8 cellular contexts compared by ENCODE assay signal in genomic region chr1:148403085-148403456, GRCh38.
DNase-seq lines count a peak whose midpoint lies in the region; ATAC-seq, FAIRE-seq and TF ChIP-seq lines count a peak whose summit lies in the region.
"Not testable (repeated sequence)": the region's sequence is repeated elsewhere in the genome, so short reads cannot be mapped to it uniquely, and the experiment has no call there.

No MANE protein-coding gene starts in this region.

- not testable (repeated sequence) for ATAC-seq in IMR-90 (ENCODE audit: low read depth); upper lobe of right lung
- ATAC-seq in left lung (peak; percentile 16), pancreas (peak; percentile 18 to 50 (median 31))

- not testable (repeated sequence) for H2BK120ac ChIP-seq in IMR-90 (ENCODE audit: low read depth, low read length); H1 (replicated peaks; ENCODE audit: low read depth, low read length)

- not testable (repeated sequence) for H3K23me2 ChIP-seq in H1 (ENCODE audit: low read depth, low read length)

- H3K4me3 ChIP-seq in IMR-90 (ENCODE audit: insufficient read depth, low read depth, low read length) = not testable (repeated sequence)
- H3K4me3 ChIP-seq in SU-DHL-6 (ENCODE audit: insufficient read depth, low read length, poor library complexity, severe bottlenecking) (peak overlapping the region; percentile 59), H1 (ENCODE audit: extremely low read depth in 1 of 4, insufficient read depth in 2 of 4, low read depth in 3 of 4, low read length in 4 of 4) (peak overlapping the region in 2 of 4 experiments; percentile 70 to 82; a peak in 3 of 8 replicates), left lung (peak overlapping the region in 1 of 2 donors; percentile 52), pancreas (peak overlapping the region in 1 of 4 donors; percentile 48), upper lobe of right lung (peak overlapping the region; percentile 59)

- not testable (repeated sequence) for H3K79me2 ChIP-seq in SU-DHL-6 (ENCODE audit: insufficient read depth, low read length); H1 (ENCODE audit: control insufficient read depth in 1 of 2, insufficient read depth in 2 of 2, low read length in 2 of 2)

- H3K18ac ChIP-seq in IMR-90 (ENCODE audit: low read depth, low read length); H1 (ENCODE audit: extremely low read depth, low read length): not testable (repeated sequence)

- H3K27me3 ChIP-seq in IMR-90 (ENCODE audit: control insufficient read depth, insufficient read depth, low read length); SU-DHL-6 (ENCODE audit: low read length); H1 (replicated peaks in 1 of 4; ENCODE audit: control insufficient read depth in 3 of 4, extremely low read depth in 1 of 4, insufficient read depth in 3 of 4, low read length in 3 of 4); left lung; pancreas; upper lobe of right lung: not testable (repeated sequence)

- TF ChIP-seq EP300 in H1 (IDR thresholded peaks at IDR 0.05; ENCODE audit: borderline replicate concordance in 1 of 2, low read depth in 2 of 2, low read length in 2 of 2) = not testable (repeated sequence)

- in situ Hi-C loops in IMR-90 (cut with MboI; ENCODE audit: low sequenced_read_pairs) = not testable (repeated sequence)

- H3K9me3 ChIP-seq in IMR-90 (ENCODE audit: control insufficient read depth, insufficient read depth, low read length); SU-DHL-6 (ENCODE audit: insufficient read depth, low read length); H1 (ENCODE audit: insufficient read depth in 2 of 2, low read depth in 1 of 2, low read length in 1 of 2); left lung; pancreas; upper lobe of right lung: not testable (repeated sequence)

- not testable (repeated sequence) for H3K9me3 Mint-ChIP-seq in activated naive CD8-positive, alpha-beta T cell treated with anti-CD3 and anti-CD28 coated beads for 36 hours

- not testable (repeated sequence) for H3K4me1 ChIP-seq in IMR-90 (ENCODE audit: control insufficient read depth, insufficient read depth, low read length); H1 (replicated peaks in 1 of 4; ENCODE audit: control insufficient read depth in 3 of 4, insufficient read depth in 4 of 4, low read length in 3 of 4); left lung; pancreas; upper lobe of right lung

- not testable (repeated sequence) for H2AK9ac ChIP-seq in IMR-90 (replicated peaks; ENCODE audit: low read depth, low read length, poor library complexity)

- not testable (repeated sequence) for H2BK20ac ChIP-seq in IMR-90 (ENCODE audit: low read depth, low read length); H1 (ENCODE audit: low read length)

- peak overlapping the region; percentile 99 for H3K27ac Mint-ChIP-seq in activated naive CD8-positive, alpha-beta T cell treated with anti-CD3 and anti-CD28 coated beads for 36 hours

- not testable (repeated sequence) for H3K56ac ChIP-seq in IMR-90 (ENCODE audit: extremely low read depth, insufficient read depth, low read length); H1 (replicated peaks; ENCODE audit: insufficient read length, low read depth, low read length)

- not testable (repeated sequence) for H3K9me2 ChIP-seq in SU-DHL-6 (replicated peaks; ENCODE audit: insufficient read depth, low read length)

- H3K23ac ChIP-seq in IMR-90 (ENCODE audit: low read depth, low read length); H1 (ENCODE audit: insufficient read length): not testable (repeated sequence)

- FAIRE-seq in H1 (lab: Jason Lieb, UNC); pancreas (lab: Jason Lieb, UNC): not testable (repeated sequence)

- peak overlapping the region; percentile 36; the same call in 1 of the 2 replicates for H3K4me2 ChIP-seq in IMR-90 (ENCODE audit: low read depth, low read length)
- H3K4me2 ChIP-seq in SU-DHL-6 (ENCODE audit: low read depth, low read length, poor library complexity, severe bottlenecking) = peak overlapping the region; percentile 67
- peak overlapping the region; percentile 78 to 79; a peak in 2 of 4 replicates for H3K4me2 ChIP-seq in H1 (ENCODE audit: insufficient read depth in 1 of 2, low read depth in 2 of 2, low read length in 2 of 2)

- not testable (repeated sequence) for H3K9ac ChIP-seq in IMR-90 (ENCODE audit: low read depth, low read length); H1 (replicated peaks in 1 of 4; ENCODE audit: extremely low read depth in 1 of 4, low read depth in 3 of 4, low read length in 3 of 4)
- peak overlapping the region; percentile 61 for H3K9ac ChIP-seq in SU-DHL-6 (ENCODE audit: low read length)

- H3K36me3 Mint-ChIP-seq in activated naive CD8-positive, alpha-beta T cell treated with anti-CD3 and anti-CD28 coated beads for 36 hours = peaks cover 14% of the 10 kb centered on the region

- not testable (repeated sequence) for H4K5ac ChIP-seq in IMR-90 (ENCODE audit: low read depth, low read length); H1 (ENCODE audit: insufficient read length, low read depth, low read length)

- not testable (repeated sequence) for H3K9me1 ChIP-seq in IMR-90 (ENCODE audit: insufficient read depth, low read length)

- not testable (repeated sequence) for H3K14ac ChIP-seq in IMR-90 (replicated peaks; ENCODE audit: low read depth, low read length); H1 (ENCODE audit: insufficient read length)

- H2BK15ac ChIP-seq in IMR-90 (ENCODE audit: low read depth, low read length); H1 (ENCODE audit: low read length): not testable (repeated sequence)

- not testable (repeated sequence) for H3K27ac ChIP-seq in IMR-90 (ENCODE audit: insufficient read depth, low read length); H1 (ENCODE audit: low read depth, low read length); pancreas; upper lobe of right lung
- H3K27ac ChIP-seq in SU-DHL-6 (ENCODE audit: low read depth, low read length) (peak overlapping the region; percentile 27; the same call in 1 of the 2 replicates), left lung (peak overlapping the region in 1 of 2 donors; percentile 88)

- H2BK5ac ChIP-seq in IMR-90 (ENCODE audit: low read depth, low read length, poor library complexity, severe bottlenecking); H1 (ENCODE audit: low read depth, low read length): not testable (repeated sequence)

- H3K4me3 Mint-ChIP-seq in activated naive CD8-positive, alpha-beta T cell treated with anti-CD3 and anti-CD28 coated beads for 36 hours = peak overlapping the region; percentile 95

- intact Hi-C loops in IMR-90 (cut with micrococcal nuclease); left lung (cut with DNase I); pancreas (cut with DNase I); upper lobe of right lung (cut with DNase I): not testable (repeated sequence)

- CTCF ChIA-PET in IMR-90 (lab: Yijun Ruan, JAX); H1 (lab: Charles Lee; ENCODE audit: partially characterized antibody): not testable (repeated sequence)

- TF ChIP-seq RAD21 in IMR-90 (IDR thresholded peaks at IDR 0.05; ENCODE audit: low read length); H1 (IDR thresholded peaks at IDR 0.05 in 1 of 2, conservative IDR thresholded peaks at IDR 0.05 in 1 of 2; ENCODE audit: low read depth in 2 of 2, low read length in 2 of 2): not testable (repeated sequence)

- H3K4me1 Mint-ChIP-seq in activated naive CD8-positive, alpha-beta T cell treated with anti-CD3 and anti-CD28 coated beads for 36 hours = peaks cover 19% of the 10 kb centered on the region

- DNase-seq in DMS79 (lab: John Stamatoyannopoulos, UW) = peak; percentile 34
- not testable (repeated sequence) for DNase-seq in IMR-90; activated naive CD8-positive, alpha-beta T cell treated with anti-CD3 and anti-CD28 coated beads for 36 hours; H1 (ENCODE audit: low read depth in 1 of 2, low spot score in 2 of 2); left lung; pancreas; upper lobe of right lung

- dilution Hi-C loops in IMR-90 (cut with HindIII; ENCODE audit: low sequenced_read_pairs, unreplicated experiment) = not testable (repeated sequence)

- no CpG with 5 or more reads among the region's 7 CpGs for WGBS in IMR-90 (ENCODE audit: extremely low coverage in 2 of 2, insufficient read length in 1 of 2), 2 experiments
- WGBS in H1 (ENCODE audit: extremely low coverage in 1 of 2, insufficient coverage in 1 of 2, insufficient read length in 1 of 2, insufficient replicate concordance in 2 of 2, low coverage in 1 of 2, low lambda C conversion rate in 2 of 2, missing lambda C conversion rate in 1 of 2), 2 experiments = 83% methylated on average over 2 of the region's 7 CpGs; no CpG with 5 or more reads in 1 of the 2 experiments
- 38 to 49% methylated on average over 3 to 4 of the region's 7 CpGs for WGBS in pancreas, 2 donors

- H2BK12ac ChIP-seq in H1 (ENCODE audit: low read depth, low read length) = not testable (repeated sequence)

- not testable (repeated sequence) for TF ChIP-seq POLR2A in IMR-90 (IDR thresholded peaks at IDR 0.05; ENCODE audit: low read depth, low read length); H1 (IDR thresholded peaks at IDR 0.05; ENCODE audit: control extremely low read depth in 1 of 2, low read depth in 2 of 2, low read length in 2 of 2)

- not testable (repeated sequence) for H2AFZ ChIP-seq in IMR-90 (replicated peaks; ENCODE audit: low read length, poor library complexity); SU-DHL-6 (ENCODE audit: low read depth, low read length, severe bottlenecking); H1 (ENCODE audit: low read length)

- H2AK5ac ChIP-seq in IMR-90 (ENCODE audit: low read depth, low read length); H1 (ENCODE audit: low read depth, low read length): not testable (repeated sequence)

- H4K91ac ChIP-seq in IMR-90 (ENCODE audit: insufficient read depth, low read depth, low read length); H1 (replicated peaks; ENCODE audit: insufficient read length, low read length): not testable (repeated sequence)

- not testable (repeated sequence) for TF ChIP-seq CTCF in IMR-90 (conservative IDR thresholded peaks at IDR 0.05; ENCODE audit: low read depth, low read length); SU-DHL-6 (IDR thresholded peaks at IDR 0.05; ENCODE audit: insufficient read depth, low read length, poor library complexity, severe bottlenecking); H1 (IDR thresholded peaks at IDR 0.05; ENCODE audit: control extremely low read depth in 1 of 3, insufficient read depth in 1 of 3, low read depth in 1 of 3, low read length in 3 of 3); left lung (IDR thresholded peaks at IDR 0.05); pancreas (IDR thresholded peaks at IDR 0.05); upper lobe of right lung (IDR thresholded peaks at IDR 0.05)

- H3K79me1 ChIP-seq in IMR-90 (ENCODE audit: low read depth in 1 of 2, low read length in 2 of 2); H1 (ENCODE audit: low read depth, low read length): not testable (repeated sequence)

- POLR2A ChIA-PET in IMR-90 (lab: Charles Lee; ENCODE audit: unreplicated experiment) = not testable (repeated sequence)
- POLR2A ChIA-PET in H1 (lab: Charles Lee; ENCODE audit: partially characterized antibody) = interaction anchor here (0.9 to 1.8 kb wide), 5 partner anchors 10 to 139 kb away, joined by 3 to 12 read pairs (median 3); no protein-coding TSS in a partner anchor

- not testable (repeated sequence) for H3K27me3 Mint-ChIP-seq in activated naive CD8-positive, alpha-beta T cell treated with anti-CD3 and anti-CD28 coated beads for 36 hours

- not testable (repeated sequence) for H4K8ac ChIP-seq in IMR-90 (ENCODE audit: low read depth in 2 of 2, low read length in 2 of 2); H1 (ENCODE audit: extremely low read depth, insufficient read depth, low read length)

- H3K4ac ChIP-seq in IMR-90 (ENCODE audit: low read depth, low read length); H1 (replicated peaks; ENCODE audit: insufficient read length, low read depth, low read length): not testable (repeated sequence)

- not testable (repeated sequence) for H3K36me3 ChIP-seq in IMR-90 (ENCODE audit: control insufficient read depth, insufficient read depth, low read length); SU-DHL-6 (ENCODE audit: low read length); H1 (ENCODE audit: control insufficient read depth in 2 of 4, insufficient read depth in 4 of 4, low read length in 3 of 4); left lung; pancreas; upper lobe of right lung

- not testable (repeated sequence) for H3F3A ChIP-seq in SU-DHL-6 (ENCODE audit: insufficient read depth)

- H4K20me1 ChIP-seq in IMR-90 (ENCODE audit: insufficient read depth, low read length); SU-DHL-6 (ENCODE audit: low read depth, low read length); H1 (replicated peaks in 1 of 2; ENCODE audit: control insufficient read depth in 1 of 2, insufficient read depth in 2 of 2, low read length in 2 of 2): not testable (repeated sequence)

- not testable (repeated sequence) for BruUV-seq in IMR-90 (replicated peaks; lab: Mats Ljungman, UMichigan)
